1 cellular context compared by ENCODE assay signal in the genomic region with DNA sequence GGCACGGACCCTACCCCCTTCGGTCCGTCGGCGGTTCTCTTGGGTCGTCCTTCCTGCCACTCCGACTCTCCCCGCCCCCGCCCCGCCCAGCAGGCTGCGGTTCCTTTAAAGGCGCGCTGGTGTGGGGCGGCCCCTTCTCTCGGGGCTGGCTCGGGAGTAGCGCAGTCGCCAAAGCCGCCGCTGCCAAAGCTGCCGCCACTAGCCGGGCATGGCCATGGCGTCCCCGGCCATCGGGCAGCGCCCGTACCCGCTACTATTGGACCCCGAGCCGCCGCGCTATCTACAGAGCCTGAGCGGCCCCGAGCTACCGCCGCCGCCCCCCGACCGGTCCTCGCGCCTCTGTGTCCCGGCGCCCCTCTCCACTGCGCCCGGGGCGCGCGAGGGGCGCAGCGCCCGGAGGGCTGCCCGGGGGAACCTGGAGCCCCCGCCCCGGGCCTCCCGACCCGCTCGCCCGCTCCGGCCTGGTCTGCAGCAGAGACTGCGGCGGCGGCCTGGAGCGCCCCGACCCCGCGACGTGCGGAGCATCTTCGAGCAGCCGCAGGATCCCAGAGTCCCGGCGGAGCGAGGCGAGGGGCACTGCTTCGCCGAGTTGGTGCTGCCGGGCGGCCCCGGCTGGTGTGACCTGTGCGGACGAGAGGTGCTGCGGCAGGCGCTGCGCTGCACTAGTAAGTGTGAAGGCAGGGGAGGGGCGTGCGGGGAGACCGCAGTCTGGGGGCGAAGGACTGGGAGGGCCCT.
A peak's percentile ranks its signal among the peaks of the same experiment; 100 is the strongest.
TF ChIP-seq lines count a peak whose summit lies in the region.

A gene with protein sequence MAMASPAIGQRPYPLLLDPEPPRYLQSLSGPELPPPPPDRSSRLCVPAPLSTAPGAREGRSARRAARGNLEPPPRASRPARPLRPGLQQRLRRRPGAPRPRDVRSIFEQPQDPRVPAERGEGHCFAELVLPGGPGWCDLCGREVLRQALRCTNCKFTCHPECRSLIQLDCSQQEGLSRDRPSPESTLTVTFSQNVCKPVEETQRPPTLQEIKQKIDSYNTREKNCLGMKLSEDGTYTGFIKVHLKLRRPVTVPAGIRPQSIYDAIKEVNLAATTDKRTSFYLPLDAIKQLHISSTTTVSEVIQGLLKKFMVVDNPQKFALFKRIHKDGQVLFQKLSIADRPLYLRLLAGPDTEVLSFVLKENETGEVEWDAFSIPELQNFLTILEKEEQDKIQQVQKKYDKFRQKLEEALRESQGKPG (plus strand): TSS at position 137 of the 735 bp plus-strand sequence. CDS start 72 bp downstream, at position 209.

TF ChIP-seq in K562, 482 proteins besides CTCF, POLR2A, EP300 and RAD21 (continued from another document and continues in another):
- TF ChIP-seq, protein P1, sequence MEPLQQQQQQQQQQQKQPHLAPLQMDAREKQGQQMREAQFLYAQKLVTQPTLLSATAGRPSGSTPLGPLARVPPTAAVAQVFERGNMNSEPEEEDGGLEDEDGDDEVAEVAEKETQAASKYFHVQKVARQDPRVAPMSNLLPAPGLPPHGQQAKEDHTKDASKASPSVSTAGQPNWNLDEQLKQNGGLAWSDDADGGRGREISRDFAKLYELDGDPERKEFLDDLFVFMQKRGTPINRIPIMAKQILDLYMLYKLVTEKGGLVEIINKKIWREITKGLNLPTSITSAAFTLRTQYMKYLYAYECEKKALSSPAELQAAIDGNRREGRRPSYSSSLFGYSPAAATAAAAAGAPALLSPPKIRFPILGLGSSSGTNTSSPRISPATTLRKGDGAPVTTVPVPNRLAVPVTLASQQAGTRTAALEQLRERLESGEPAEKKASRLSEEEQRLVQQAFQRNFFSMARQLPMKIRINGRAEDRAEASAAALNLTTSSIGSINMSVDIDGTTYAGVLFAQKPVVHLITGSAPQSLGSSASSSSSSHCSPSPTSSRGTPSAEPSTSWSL (CRISPR knock-in tag; IDR thresholded peaks at IDR 0.05; ENCODE audit: borderline replicate concordance) = no peak
- TF ChIP-seq FOXA3 (CRISPR knock-in tag; conservative IDR thresholded peaks at IDR 0.05 in 1 of 2, IDR thresholded peaks at IDR 0.05 in 1 of 2) (no peak), KLF13 (tag; IDR thresholded peaks at IDR 0.05; ENCODE audit: borderline replicate concordance, low read depth) (no peak), CCAR2 (IDR thresholded peaks at IDR 0.05; ENCODE audit: low read depth, low read length) (no peak), CHD1 (IDR thresholded peaks at IDR 0.05; ENCODE audit: low read length) (peak; percentile 19), HDAC3 (IDR thresholded peaks at IDR 0.05; ENCODE audit: borderline replicate concordance, partially characterized antibody) (no peak), HIVEP1 (CRISPR knock-in tag; IDR thresholded peaks at IDR 0.05) (no peak), ZNF75A (CRISPR knock-in tag; IDR thresholded peaks at IDR 0.05) (no peak), RBM39 (optimal IDR thresholded peaks at IDR 0.05; ENCODE audit: low read depth, low read length) (no peak), SRSF3 (IDR thresholded peaks at IDR 0.05; ENCODE audit: insufficient read depth, low read length) (no peak), NCOA6 (IDR thresholded peaks at IDR 0.05) (no peak), TSC22D4 (tag; IDR thresholded peaks at IDR 0.05) (no peak), ZNF282 (CRISPR knock-in tag; IDR thresholded peaks at IDR 0.05) (no peak; the same call in 1 of the 2 replicates), RBM34 (IDR thresholded peaks at IDR 0.05; ENCODE audit: borderline replicate concordance, insufficient read depth, low read length) (no peak), CEBPG (CRISPR knock-in tag; IDR thresholded peaks at IDR 0.05) (no peak), CEBPG (tag; conservative IDR thresholded peaks at IDR 0.05 in 1 of 2, IDR thresholded peaks at IDR 0.05 in 1 of 2) (no peak), EHMT2 (IDR thresholded peaks at IDR 0.05) (no peak), LCOR (CRISPR knock-in tag; IDR thresholded peaks at IDR 0.05) (0 out of 2 replicates have a peak, but pooled peaks have one; percentile 24)
- TF ChIP-seq, protein P2, sequence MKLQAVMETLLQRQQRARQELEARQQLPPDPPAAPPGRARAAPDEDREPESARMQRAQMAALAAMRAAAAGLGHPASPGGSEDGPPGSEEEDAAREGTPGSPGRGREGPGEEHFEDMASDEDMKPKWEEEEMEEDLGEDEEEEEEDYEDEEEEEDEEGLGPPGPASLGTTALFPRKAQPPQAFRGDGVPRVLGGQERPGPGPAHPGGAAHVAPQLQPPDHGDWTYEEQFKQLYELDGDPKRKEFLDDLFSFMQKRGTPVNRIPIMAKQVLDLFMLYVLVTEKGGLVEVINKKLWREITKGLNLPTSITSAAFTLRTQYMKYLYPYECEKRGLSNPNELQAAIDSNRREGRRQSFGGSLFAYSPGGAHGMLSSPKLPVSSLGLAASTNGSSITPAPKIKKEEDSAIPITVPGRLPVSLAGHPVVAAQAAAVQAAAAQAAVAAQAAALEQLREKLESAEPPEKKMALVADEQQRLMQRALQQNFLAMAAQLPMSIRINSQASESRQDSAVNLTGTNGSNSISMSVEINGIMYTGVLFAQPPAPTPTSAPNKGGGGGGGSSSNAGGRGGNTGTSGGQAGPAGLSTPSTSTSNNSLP (IDR thresholded peaks at IDR 0.05; ENCODE audit: borderline replicate concordance, low read depth, low read length) = no peak
- TF ChIP-seq, protein P3, sequence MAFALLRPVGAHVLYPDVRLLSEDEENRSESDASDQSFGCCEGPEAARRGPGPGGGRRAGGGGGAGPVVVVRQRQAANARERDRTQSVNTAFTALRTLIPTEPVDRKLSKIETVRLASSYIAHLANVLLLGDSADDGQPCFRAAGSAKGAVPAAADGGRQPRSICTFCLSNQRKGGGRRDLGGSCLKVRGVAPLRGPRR (CRISPR knock-in tag; IDR thresholded peaks at IDR 0.05) = no peak
- TF ChIP-seq, protein P4, sequence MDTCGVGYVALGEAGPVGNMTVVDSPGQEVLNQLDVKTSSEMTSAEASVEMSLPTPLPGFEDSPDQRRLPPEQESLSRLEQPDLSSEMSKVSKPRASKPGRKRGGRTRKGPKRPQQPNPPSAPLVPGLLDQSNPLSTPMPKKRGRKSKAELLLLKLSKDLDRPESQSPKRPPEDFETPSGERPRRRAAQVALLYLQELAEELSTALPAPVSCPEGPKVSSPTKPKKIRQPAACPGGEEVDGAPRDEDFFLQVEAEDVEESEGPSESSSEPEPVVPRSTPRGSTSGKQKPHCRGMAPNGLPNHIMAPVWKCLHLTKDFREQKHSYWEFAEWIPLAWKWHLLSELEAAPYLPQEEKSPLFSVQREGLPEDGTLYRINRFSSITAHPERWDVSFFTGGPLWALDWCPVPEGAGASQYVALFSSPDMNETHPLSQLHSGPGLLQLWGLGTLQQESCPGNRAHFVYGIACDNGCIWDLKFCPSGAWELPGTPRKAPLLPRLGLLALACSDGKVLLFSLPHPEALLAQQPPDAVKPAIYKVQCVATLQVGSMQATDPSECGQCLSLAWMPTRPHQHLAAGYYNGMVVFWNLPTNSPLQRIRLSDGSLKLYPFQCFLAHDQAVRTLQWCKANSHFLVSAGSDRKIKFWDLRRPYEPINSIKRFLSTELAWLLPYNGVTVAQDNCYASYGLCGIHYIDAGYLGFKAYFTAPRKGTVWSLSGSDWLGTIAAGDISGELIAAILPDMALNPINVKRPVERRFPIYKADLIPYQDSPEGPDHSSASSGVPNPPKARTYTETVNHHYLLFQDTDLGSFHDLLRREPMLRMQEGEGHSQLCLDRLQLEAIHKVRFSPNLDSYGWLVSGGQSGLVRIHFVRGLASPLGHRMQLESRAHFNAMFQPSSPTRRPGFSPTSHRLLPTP (IDR thresholded peaks at IDR 0.05; ENCODE audit: borderline replicate concordance, extremely low read depth, insufficient read length) = no peak
- TF ChIP-seq, protein P5, sequence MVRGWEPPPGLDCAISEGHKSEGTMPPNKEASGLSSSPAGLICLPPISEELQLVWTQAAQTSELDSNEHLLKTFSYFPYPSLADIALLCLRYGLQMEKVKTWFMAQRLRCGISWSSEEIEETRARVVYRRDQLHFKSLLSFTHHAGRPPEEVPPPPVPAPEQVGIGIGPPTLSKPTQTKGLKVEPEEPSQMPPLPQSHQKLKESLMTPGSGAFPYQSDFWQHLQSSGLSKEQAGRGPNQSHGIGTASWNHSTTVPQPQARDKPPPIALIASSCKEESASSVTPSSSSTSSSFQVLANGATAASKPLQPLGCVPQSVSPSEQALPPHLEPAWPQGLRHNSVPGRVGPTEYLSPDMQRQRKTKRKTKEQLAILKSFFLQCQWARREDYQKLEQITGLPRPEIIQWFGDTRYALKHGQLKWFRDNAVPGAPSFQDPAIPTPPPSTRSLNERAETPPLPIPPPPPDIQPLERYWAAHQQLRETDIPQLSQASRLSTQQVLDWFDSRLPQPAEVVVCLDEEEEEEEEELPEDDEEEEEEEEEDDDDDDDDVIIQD (CRISPR knock-in tag; IDR thresholded peaks at IDR 0.05) = no peak
- TF ChIP-seq, protein P6, sequence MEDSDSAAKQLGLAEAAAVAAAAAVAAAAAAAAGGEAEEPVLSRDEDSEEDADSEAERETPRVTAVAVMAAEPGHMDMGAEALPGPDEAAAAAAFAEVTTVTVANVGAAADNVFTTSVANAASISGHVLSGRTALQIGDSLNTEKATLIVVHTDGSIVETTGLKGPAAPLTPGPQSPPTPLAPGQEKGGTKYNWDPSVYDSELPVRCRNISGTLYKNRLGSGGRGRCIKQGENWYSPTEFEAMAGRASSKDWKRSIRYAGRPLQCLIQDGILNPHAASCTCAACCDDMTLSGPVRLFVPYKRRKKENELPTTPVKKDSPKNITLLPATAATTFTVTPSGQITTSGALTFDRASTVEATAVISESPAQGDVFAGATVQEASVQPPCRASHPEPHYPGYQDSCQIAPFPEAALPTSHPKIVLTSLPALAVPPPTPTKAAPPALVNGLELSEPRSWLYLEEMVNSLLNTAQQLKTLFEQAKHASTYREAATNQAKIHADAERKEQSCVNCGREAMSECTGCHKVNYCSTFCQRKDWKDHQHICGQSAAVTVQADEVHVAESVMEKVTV (CRISPR knock-in tag; IDR thresholded peaks at IDR 0.05) = no peak
- TF ChIP-seq, protein P7, sequence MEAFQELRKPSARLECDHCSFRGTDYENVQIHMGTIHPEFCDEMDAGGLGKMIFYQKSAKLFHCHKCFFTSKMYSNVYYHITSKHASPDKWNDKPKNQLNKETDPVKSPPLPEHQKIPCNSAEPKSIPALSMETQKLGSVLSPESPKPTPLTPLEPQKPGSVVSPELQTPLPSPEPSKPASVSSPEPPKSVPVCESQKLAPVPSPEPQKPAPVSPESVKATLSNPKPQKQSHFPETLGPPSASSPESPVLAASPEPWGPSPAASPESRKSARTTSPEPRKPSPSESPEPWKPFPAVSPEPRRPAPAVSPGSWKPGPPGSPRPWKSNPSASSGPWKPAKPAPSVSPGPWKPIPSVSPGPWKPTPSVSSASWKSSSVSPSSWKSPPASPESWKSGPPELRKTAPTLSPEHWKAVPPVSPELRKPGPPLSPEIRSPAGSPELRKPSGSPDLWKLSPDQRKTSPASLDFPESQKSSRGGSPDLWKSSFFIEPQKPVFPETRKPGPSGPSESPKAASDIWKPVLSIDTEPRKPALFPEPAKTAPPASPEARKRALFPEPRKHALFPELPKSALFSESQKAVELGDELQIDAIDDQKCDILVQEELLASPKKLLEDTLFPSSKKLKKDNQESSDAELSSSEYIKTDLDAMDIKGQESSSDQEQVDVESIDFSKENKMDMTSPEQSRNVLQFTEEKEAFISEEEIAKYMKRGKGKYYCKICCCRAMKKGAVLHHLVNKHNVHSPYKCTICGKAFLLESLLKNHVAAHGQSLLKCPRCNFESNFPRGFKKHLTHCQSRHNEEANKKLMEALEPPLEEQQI (IDR thresholded peaks at IDR 0.05) = no peak
- TF ChIP-seq, protein P8, sequence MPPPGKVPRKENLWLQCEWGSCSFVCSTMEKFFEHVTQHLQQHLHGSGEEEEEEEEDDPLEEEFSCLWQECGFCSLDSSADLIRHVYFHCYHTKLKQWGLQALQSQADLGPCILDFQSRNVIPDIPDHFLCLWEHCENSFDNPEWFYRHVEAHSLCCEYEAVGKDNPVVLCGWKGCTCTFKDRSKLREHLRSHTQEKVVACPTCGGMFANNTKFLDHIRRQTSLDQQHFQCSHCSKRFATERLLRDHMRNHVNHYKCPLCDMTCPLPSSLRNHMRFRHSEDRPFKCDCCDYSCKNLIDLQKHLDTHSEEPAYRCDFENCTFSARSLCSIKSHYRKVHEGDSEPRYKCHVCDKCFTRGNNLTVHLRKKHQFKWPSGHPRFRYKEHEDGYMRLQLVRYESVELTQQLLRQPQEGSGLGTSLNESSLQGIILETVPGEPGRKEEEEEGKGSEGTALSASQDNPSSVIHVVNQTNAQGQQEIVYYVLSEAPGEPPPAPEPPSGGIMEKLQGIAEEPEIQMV (tag; conservative IDR thresholded peaks at IDR 0.05; ENCODE audit: low read depth) = no peak
- TF ChIP-seq, protein P9, sequence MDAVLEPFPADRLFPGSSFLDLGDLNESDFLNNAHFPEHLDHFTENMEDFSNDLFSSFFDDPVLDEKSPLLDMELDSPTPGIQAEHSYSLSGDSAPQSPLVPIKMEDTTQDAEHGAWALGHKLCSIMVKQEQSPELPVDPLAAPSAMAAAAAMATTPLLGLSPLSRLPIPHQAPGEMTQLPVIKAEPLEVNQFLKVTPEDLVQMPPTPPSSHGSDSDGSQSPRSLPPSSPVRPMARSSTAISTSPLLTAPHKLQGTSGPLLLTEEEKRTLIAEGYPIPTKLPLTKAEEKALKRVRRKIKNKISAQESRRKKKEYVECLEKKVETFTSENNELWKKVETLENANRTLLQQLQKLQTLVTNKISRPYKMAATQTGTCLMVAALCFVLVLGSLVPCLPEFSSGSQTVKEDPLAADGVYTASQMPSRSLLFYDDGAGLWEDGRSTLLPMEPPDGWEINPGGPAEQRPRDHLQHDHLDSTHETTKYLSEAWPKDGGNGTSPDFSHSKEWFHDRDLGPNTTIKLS (IDR thresholded peaks at IDR 0.05; ENCODE audit: borderline replicate concordance, low read depth) = no peak
- TF ChIP-seq, protein P10, sequence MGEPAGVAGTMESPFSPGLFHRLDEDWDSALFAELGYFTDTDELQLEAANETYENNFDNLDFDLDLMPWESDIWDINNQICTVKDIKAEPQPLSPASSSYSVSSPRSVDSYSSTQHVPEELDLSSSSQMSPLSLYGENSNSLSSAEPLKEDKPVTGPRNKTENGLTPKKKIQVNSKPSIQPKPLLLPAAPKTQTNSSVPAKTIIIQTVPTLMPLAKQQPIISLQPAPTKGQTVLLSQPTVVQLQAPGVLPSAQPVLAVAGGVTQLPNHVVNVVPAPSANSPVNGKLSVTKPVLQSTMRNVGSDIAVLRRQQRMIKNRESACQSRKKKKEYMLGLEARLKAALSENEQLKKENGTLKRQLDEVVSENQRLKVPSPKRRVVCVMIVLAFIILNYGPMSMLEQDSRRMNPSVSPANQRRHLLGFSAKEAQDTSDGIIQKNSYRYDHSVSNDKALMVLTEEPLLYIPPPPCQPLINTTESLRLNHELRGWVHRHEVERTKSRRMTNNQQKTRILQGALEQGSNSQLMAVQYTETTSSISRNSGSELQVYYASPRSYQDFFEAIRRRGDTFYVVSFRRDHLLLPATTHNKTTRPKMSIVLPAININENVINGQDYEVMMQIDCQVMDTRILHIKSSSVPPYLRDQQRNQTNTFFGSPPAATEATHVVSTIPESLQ (CRISPR knock-in tag; IDR thresholded peaks at IDR 0.05) = no peak
- TF ChIP-seq, protein P11, sequence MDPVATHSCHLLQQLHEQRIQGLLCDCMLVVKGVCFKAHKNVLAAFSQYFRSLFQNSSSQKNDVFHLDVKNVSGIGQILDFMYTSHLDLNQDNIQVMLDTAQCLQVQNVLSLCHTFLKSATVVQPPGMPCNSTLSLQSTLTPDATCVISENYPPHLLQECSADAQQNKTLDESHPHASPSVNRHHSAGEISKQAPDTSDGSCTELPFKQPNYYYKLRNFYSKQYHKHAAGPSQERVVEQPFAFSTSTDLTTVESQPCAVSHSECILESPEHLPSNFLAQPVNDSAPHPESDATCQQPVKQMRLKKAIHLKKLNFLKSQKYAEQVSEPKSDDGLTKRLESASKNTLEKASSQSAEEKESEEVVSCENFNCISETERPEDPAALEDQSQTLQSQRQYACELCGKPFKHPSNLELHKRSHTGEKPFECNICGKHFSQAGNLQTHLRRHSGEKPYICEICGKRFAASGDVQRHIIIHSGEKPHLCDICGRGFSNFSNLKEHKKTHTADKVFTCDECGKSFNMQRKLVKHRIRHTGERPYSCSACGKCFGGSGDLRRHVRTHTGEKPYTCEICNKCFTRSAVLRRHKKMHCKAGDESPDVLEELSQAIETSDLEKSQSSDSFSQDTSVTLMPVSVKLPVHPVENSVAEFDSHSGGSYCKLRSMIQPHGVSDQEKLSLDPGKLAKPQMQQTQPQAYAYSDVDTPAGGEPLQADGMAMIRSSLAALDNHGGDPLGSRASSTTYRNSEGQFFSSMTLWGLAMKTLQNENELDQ (CRISPR knock-in tag; IDR thresholded peaks at IDR 0.05; ENCODE audit: borderline replicate concordance) = no peak
